ENCODE assay signal across 26 cellular contexts in the genomic region with DNA sequence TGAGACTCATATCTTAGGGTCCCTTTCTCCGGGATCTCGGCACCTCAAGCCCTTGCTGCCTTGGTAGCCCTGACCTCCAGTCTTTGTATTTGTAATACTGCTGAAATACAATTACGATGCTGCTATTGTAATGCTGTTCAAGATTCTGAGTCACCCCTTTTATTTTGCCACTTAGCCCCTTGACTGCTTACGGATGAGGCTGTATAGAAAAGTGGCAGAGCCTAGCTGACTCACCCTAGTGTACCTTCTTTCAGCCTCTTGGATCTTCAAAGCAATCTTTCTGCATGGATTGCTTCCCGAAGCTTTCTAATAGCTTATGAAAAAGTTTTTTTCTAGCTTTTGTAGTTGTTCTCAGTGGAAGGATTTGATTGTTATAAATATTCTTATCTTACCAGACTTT.
DNase-seq lines count a peak whose midpoint lies in the region; ATAC-seq lines count a peak whose summit lies in the region.
"Had no signal": no experiment of that assay in that cellular context is flagged by ENCODE, and none has a peak within 500 bp of the region (broad histone marks: within the 10 kb centered on the region; RNA-seq: fewer than 3 reads in every experiment).

No MANE protein-coding gene starts in this region.

- no peaks in the 10 kb centered on the region for H3K79me1 ChIP-seq in neuronal stem cell (ENCODE audit: low read depth, low read length)

- no peak overlapping the region for H3K18ac ChIP-seq in neuronal stem cell (ENCODE audit: low read length)

- H3K27ac ChIP-seq in neuronal stem cell (replicated peaks; ENCODE audit: low read length): no peak overlapping the region
- H3K27ac ChIP-seq: 22Rv1, BLaER1, RWPE1, SK-N-MC had no signal

- H3K4ac ChIP-seq in neuronal stem cell (ENCODE audit: low read length): no peak overlapping the region

- H3K23ac ChIP-seq in neuronal stem cell (ENCODE audit: low read depth, low read length, poor library complexity): no peak overlapping the region

- H3K9ac ChIP-seq in neuronal stem cell (ENCODE audit: low read depth, low read length, poor library complexity): no peak overlapping the region
- H3K9ac ChIP-seq: BLaER1 had no signal

- no peak for ATAC-seq in HG03025 (IDR thresholded peaks at IDR 0.05; ENCODE audit: low FRiP score, unreplicated experiment)
- ATAC-seq: HCT116, HepG2, K562 had no signal

- no peak overlapping the region for H3K14ac ChIP-seq in neuronal stem cell (ENCODE audit: low read length)

- no peaks in the 10 kb centered on the region for H3K36me3 ChIP-seq in neuronal stem cell (replicated peaks in 1 of 2; ENCODE audit: control insufficient read depth in 2 of 2, insufficient read depth in 2 of 2, low read length in 2 of 2)
- H3K36me3 ChIP-seq: BLaER1 had no signal

- DNase-seq in DMS53 (lab: John Stamatoyannopoulos, UW): peak; percentile 12
- no peak for DNase-seq in DMS53 treated with DMSO at 0.1 percent for 48 hours (lab: John Stamatoyannopoulos, UW; ENCODE audit: unreplicated experiment)
- DNase-seq in LHCN-M2 (ENCODE audit: low read depth): peak; percentile 24
- DNase-seq in astrocyte of the hippocampus (ENCODE audit: low read depth, low spot score): peak; percentile 73
- peak; percentile 29 for DNase-seq in neuronal stem cell (ENCODE audit: low spot score)
- DNase-seq in SKM-1 (lab: John Stamatoyannopoulos, UW; ENCODE audit: unreplicated experiment): no peak
- no peak for DNase-seq in activated gamma-delta T cell treated with Interleukin-2 at 50 U/mL for 16 hours
- DNase-seq: ACHN; CD4-positive, alpha-beta T cell; COR-L47; GDM1; NCI-H1092 treated with DMSO at 0.1 percent for 48 hours; NCI-H1694 treated with DMSO at 0.1 percent for 48 hours; NCI-H2081 treated with DMSO at 0.1 percent for 48 hours; NCI-H226; NCI-H510A treated with DMSO at 0.1 percent for 48 hours; NCI-H748 treated with DMSO at 0.1 percent for 48 hours; SHP77 treated with DMSO at 0.1 percent for 48 hours had no signal

- no peak overlapping the region for H3K4me3 ChIP-seq in neuronal stem cell (ENCODE audit: low read length in 2 of 2)
- H3K4me3 ChIP-seq: BLaER1, K562, SK-N-MC had no signal

- WGBS in neuronal stem cell (ENCODE audit: extremely low coverage in 2 of 2, insufficient read length in 2 of 2, insufficient replicate concordance in 1 of 2), 2 donors: no CpG with 5 or more reads among the region's 5 CpGs

- no peak overlapping the region for H2AK5ac ChIP-seq in neuronal stem cell (ENCODE audit: low read depth, low read length)

- peak overlapping the region; percentile 21 for H2AFZ ChIP-seq in neuronal stem cell (ENCODE audit: low read length)

- H2BK12ac ChIP-seq in neuronal stem cell (ENCODE audit: low read length): no peak overlapping the region

- no peak overlapping the region for H3K4me2 ChIP-seq in neuronal stem cell (ENCODE audit: insufficient read depth, low read length, poor library complexity, severe bottlenecking)
- H3K4me2 ChIP-seq: BLaER1 had no signal

- peaks cover 2 to 5% of the 10 kb centered on the region in 2 donors for H3K4me1 ChIP-seq in neuronal stem cell (ENCODE audit: control insufficient read depth in 2 of 2, insufficient read depth in 1 of 2, low read depth in 1 of 2, low read length in 2 of 2)
- H3K4me1 ChIP-seq: BLaER1 had no signal

- H2BK5ac ChIP-seq in neuronal stem cell (ENCODE audit: low read length): no peak overlapping the region

- H3K27me3 ChIP-seq in neuronal stem cell (ENCODE audit: control insufficient read depth in 3 of 3, insufficient read depth in 3 of 3, low read depth in 1 of 3, low read length in 3 of 3): no peaks in the 10 kb centered on the region
- H3K27me3 ChIP-seq: BLaER1 had no signal

- no peak overlapping the region for H2BK120ac ChIP-seq in neuronal stem cell (ENCODE audit: low read depth, low read length)

- H3K9me3 ChIP-seq in neuronal stem cell (replicated peaks in 1 of 2; ENCODE audit: control insufficient read depth in 2 of 2, insufficient read depth in 1 of 2, low read depth in 1 of 2, low read length in 2 of 2): peaks cover 0 to 5% of the 10 kb centered on the region in 2 donors
- H3K9me3 ChIP-seq: BLaER1 had no signal

- no peak overlapping the region for H4K8ac ChIP-seq in neuronal stem cell (ENCODE audit: low read depth, low read length)

- H2BK15ac ChIP-seq in neuronal stem cell (ENCODE audit: low read length): no peak overlapping the region

- H4K91ac ChIP-seq in neuronal stem cell (ENCODE audit: low read depth, low read length, poor library complexity): no peak overlapping the region

Comparison
In these comparisons a context has a peak if more than half of its experiments do, and no peak if none do; other contexts are left out.
1. DNase-seq: peak in DMS53 (single experiment), LHCN-M2 (single experiment), astrocyte of the hippocampus (single experiment) and neuronal stem cell (single experiment); none in DMS53 treated with DMSO at 0.1 percent for 48 hours (single experiment), SKM-1 (single experiment) and activated gamma-delta T cell treated with Interleukin-2 at 50 U/mL for 16 hours (single experiment).